In the genomic region with DNA sequence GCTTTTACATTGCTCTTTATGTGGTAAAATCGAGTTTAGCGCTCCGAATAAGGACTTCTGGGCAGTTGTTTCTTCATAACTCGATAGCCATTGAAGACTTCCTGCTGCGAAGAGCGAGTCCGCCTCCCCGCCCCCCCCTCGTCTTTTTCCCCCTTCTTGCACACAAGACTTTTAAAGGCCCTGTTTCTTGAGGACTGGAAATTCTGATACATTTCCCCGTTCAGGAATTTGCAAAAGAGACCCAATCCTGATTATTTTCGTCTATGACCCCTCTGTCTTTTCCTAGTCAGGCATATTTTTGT, we compare ENCODE assay signal across 8 cellular contexts. TPM values are rescaled to one million over a fixed set of nuclear protein-coding genes. Genes with fewer than 3 reads are reported as not detected.
DNase-seq lines count a peak whose midpoint lies in the region; ATAC-seq, FAIRE-seq and TF ChIP-seq lines count a peak whose summit lies in the region.

No MANE protein-coding gene starts in this region.

- CTCF ChIA-PET in K562 (lab: Yijun Ruan, JAX; ENCODE audit: low intra/inter-chr PET ratio), result no interaction called here
- CTCF ChIA-PET in HepG2 (lab: Yijun Ruan, JAX; ENCODE audit: low intra/inter-chr PET ratio, low total read pairs), result no interaction called here

- WGBS in K562 (ENCODE audit: insufficient coverage, low coverage, missing lambda C conversion rate), result under 1% methylated on average over 10 of the region's 11 CpGs
- 1% methylated on average over 11 of the region's 11 CpGs for WGBS in HepG2 (ENCODE audit: low lambda C conversion rate)

- intact Hi-C loops in K562 (cut with micrococcal nuclease) (loop anchor here (10.0 kb wide), 1 partner anchor 239 kb away; no protein-coding TSS in a partner anchor), HepG2 (cut with micrococcal nuclease; ENCODE audit: unreplicated experiment) (loop anchor here (10.0 kb wide), 2 partner anchors 909 to 1519 kb away; no protein-coding TSS in a partner anchor)

- TF ChIP-seq POLR2A in K562 (conservative IDR thresholded peaks at IDR 0.05) (no peak), HepG2 (IDR thresholded peaks at IDR 0.05; ENCODE audit: insufficient read depth in 1 of 2, low read depth in 2 of 2, low read length in 2 of 2) (no peak)

- H3K4me1 ChIP-seq in BLaER1 (peaks cover 26% of the 10 kb centered on the region), K562 (replicated peaks in 1 of 2; ENCODE audit: control insufficient read depth in 2 of 2, insufficient read depth in 2 of 2, low read length in 2 of 2) (peaks cover 46 to 47% of the 10 kb centered on the region in 2 experiments), HepG2 (ENCODE audit: insufficient read depth, low read length) (peaks cover 59% of the 10 kb centered on the region), thoracic aorta (ENCODE audit: control insufficient read depth in 1 of 2, low read depth in 2 of 2) (peaks cover 9 to 20% of the 10 kb centered on the region in 2 donors)

- H3K4me2 ChIP-seq in BLaER1, result peak overlapping the region; percentile 88
- H3K4me2 ChIP-seq in K562 (ENCODE audit: insufficient read depth, low read length), result peak overlapping the region; percentile 98
- H3K4me2 ChIP-seq in HepG2 (ENCODE audit: low read depth, low read length), result peak overlapping the region; percentile 97

- no TSS peak for BruUV-seq in K562 (replicated peaks; lab: Mats Ljungman, UMichigan)
- BruUV-seq in HepG2 (replicated peaks; lab: Mats Ljungman, UMichigan), result no TSS peak

- H3K9me3 ChIP-seq in BLaER1 (no peaks in the 10 kb centered on the region), KOPT-K1 (ENCODE audit: insufficient read depth, low read length, poor library complexity, severe bottlenecking) (no peaks in the 10 kb centered on the region), K562 (replicated peaks; ENCODE audit: control insufficient read depth, insufficient read depth, low read depth, low read length) (no peaks in the 10 kb centered on the region), HepG2 (ENCODE audit: low read length) (no peaks in the 10 kb centered on the region), thoracic aorta (no peaks in the 10 kb centered on the region)

- POLR2A ChIA-PET in K562 (lab: Yijun Ruan, JAX) (interaction anchor here (1.0 to 4.3 kb wide), 10 partner anchors 11 to 543 kb away, joined by 4 to 41 read pairs (median 7); no protein-coding TSS in a partner anchor), HepG2 (lab: Yijun Ruan, JAX) (interaction anchor here (0.8 to 4.3 kb wide), 12 partner anchors 8 to 1004 kb away, joined by 3 to 34 read pairs (median 11); a partner anchor contains a TSS)

- no peaks in the 10 kb centered on the region for H3K9me1 ChIP-seq in K562 (ENCODE audit: control insufficient read depth, insufficient read depth, low read length)

- TF ChIP-seq CTCF in K562 (IDR thresholded peaks at IDR 0.05 in 2 of 3, conservative IDR thresholded peaks at IDR 0.05 in 1 of 3; ENCODE audit: insufficient read depth in 2 of 3, low read depth in 1 of 3, low read length in 3 of 3), result no peak
- no peak for TF ChIP-seq CTCF in HepG2 (CRISPR knock-in tag; IDR thresholded peaks at IDR 0.05)
- no peak for TF ChIP-seq CTCF in thoracic aorta (IDR thresholded peaks at IDR 0.05)

- FAIRE-seq in K562 (lab: Jason Lieb, UNC) (no peak), HepG2 (lab: Jason Lieb, UNC) (no peak)

- peak overlapping the region; percentile 98 for H3K27ac ChIP-seq in BLaER1
- H3K27ac ChIP-seq in KOPT-K1 (ENCODE audit: low read depth, low read length, poor library complexity, severe bottlenecking), result peak overlapping the region; percentile 72
- H3K27ac ChIP-seq in K562 (ENCODE audit: extremely low read depth, low read depth, low read length), result peak overlapping the region; percentile 97
- H3K27ac ChIP-seq in HepG2 (ENCODE audit: extremely low read length, insufficient read depth, low read length), result peak overlapping the region; percentile 93
- H3K27ac ChIP-seq in thoracic aorta, result peak overlapping the region; percentile 89

- H2AFZ ChIP-seq in K562 (ENCODE audit: low read depth, low read length) (peak overlapping the region; percentile 96), HepG2 (ENCODE audit: low read length) (peak overlapping the region; percentile 82)

- H4K20me1 ChIP-seq in BLaER1 (peaks cover 31% of the 10 kb centered on the region), K562 (replicated peaks; ENCODE audit: control insufficient read depth, insufficient read depth, low read length) (peaks cover 21% of the 10 kb centered on the region), HepG2 (ENCODE audit: insufficient read depth, low read length) (peaks cover 18% of the 10 kb centered on the region)

- H3K79me2 ChIP-seq in K562 (ENCODE audit: control insufficient read depth, insufficient read depth, low read length) (peaks cover 38% of the 10 kb centered on the region), HepG2 (ENCODE audit: insufficient read depth, low read length) (peaks cover 28% of the 10 kb centered on the region)

- H3K4me3 ChIP-seq in BLaER1, result peak overlapping the region; percentile 82
- peak overlapping the region; percentile 83 for H3K4me3 ChIP-seq in K562
- peak overlapping the region; percentile 65 to 99 (median 83) for H3K4me3 ChIP-seq in HepG2 (replicated peaks in 1 of 3; ENCODE audit: insufficient read depth in 1 of 3, low read depth in 2 of 3, low read length in 3 of 3)
- H3K4me3 ChIP-seq in thoracic aorta, result peak overlapping the region; percentile 96

- peaks cover 7% of the 10 kb centered on the region; the same call in 1 of the 2 replicates for H3K36me3 ChIP-seq in BLaER1
- H3K36me3 ChIP-seq in KOPT-K1 (ENCODE audit: insufficient read depth, low read length), result no peaks in the 10 kb centered on the region
- peaks cover 24% of the 10 kb centered on the region for H3K36me3 ChIP-seq in K562 (ENCODE audit: control insufficient read depth, insufficient read depth, low read length)
- no peaks in the 10 kb centered on the region for H3K36me3 ChIP-seq in HepG2 (replicated peaks in 1 of 2; ENCODE audit: control insufficient read depth in 1 of 2, insufficient read depth in 2 of 2, low read length in 2 of 2)
- H3K36me3 ChIP-seq in thoracic aorta, result no peaks in the 10 kb centered on the region

- H3K9ac ChIP-seq in BLaER1 (peak overlapping the region; percentile 92), K562 (ENCODE audit: insufficient read depth in 1 of 2, low read depth in 2 of 2, low read length in 2 of 2) (peak overlapping the region; percentile 94), HepG2 (ENCODE audit: insufficient read depth, low read depth, low read length) (peak overlapping the region; percentile 78)

- ATAC-seq in K562 (no peak), HepG2 (no peak), thoracic aorta (ENCODE audit: insufficient number of reproducible peaks, low FRiP score, low read depth) (no peak), HG02763 (IDR thresholded peaks at IDR 0.05; ENCODE audit: unreplicated experiment) (no peak)

- in situ Hi-C loops in K562 (cut with MboI), result loop anchor here (10.0 kb wide), 1 partner anchor 139 kb away; no protein-coding TSS in a partner anchor
- in situ Hi-C loops in HepG2 (cut with HindIII; ENCODE audit: extremely low pct_ligation_motif_present, low pct_unique_long_range_greater_than_20kb), result loop anchor here (10.0 kb wide), 1 partner anchor 389 kb away; no protein-coding TSS in a partner anchor

- DNase-seq in K562 (ENCODE audit: extremely low read depth in 1 of 4, low spot score in 3 of 4) (peak; percentile 39 to 73 (median 56)), HepG2 (ENCODE audit: low spot score) (no peak), thoracic aorta (ENCODE audit: low spot score) (no peak), NCI-H1092 treated with DMSO at 0.1 percent for 48 hours (lab: John Stamatoyannopoulos, UW) (no peak)
- no peak for DNase-seq in activated effector memory CD4-positive, alpha-beta T cell treated with Interleukin-2 at 50 U/mL for 16 hours

- TF ChIP-seq RAD21 in K562 (CRISPR knock-in tag; conservative IDR thresholded peaks at IDR 0.05 in 1 of 2, IDR thresholded peaks at IDR 0.05 in 1 of 2) (no peak), HepG2 (CRISPR knock-in tag; IDR thresholded peaks at IDR 0.05) (no peak)

- TF ChIP-seq EP300 in K562 (IDR thresholded peaks at IDR 0.05; ENCODE audit: low read length) (no peak), HepG2 (IDR thresholded peaks at IDR 0.05; ENCODE audit: low read depth in 2 of 2, low read length in 2 of 2) (no peak), HepG2 (CRISPR knock-in tag; IDR thresholded peaks at IDR 0.05; ENCODE audit: borderline replicate concordance) (no peak)

- H3K27me3 ChIP-seq in BLaER1, result no peaks in the 10 kb centered on the region
- no peaks in the 10 kb centered on the region for H3K27me3 ChIP-seq in K562 (ENCODE audit: control insufficient read depth in 2 of 2, insufficient read depth in 2 of 2, low read length in 2 of 2)
- H3K27me3 ChIP-seq in HepG2 (ENCODE audit: control insufficient read depth in 1 of 2, insufficient read depth in 2 of 2, low read length in 2 of 2), result peaks cover 0 to 3% of the 10 kb centered on the region in 2 experiments; a peak in 1 of 5 replicates
- no peaks in the 10 kb centered on the region for H3K27me3 ChIP-seq in thoracic aorta (replicated peaks; ENCODE audit: insufficient read depth)

RNA-seq across cellular contexts. Expression of a gene that starts 1.6 kb away (rescaled TPM):
- 15.3 and 17.8 TPM in 2 replicates for total RNA-seq in K562 (2011; cell fraction: chromatin; rRNA removed; ENCODE audit: low replicate concordance)
- total RNA-seq in K562 (2011; cell fraction: nucleolus; rRNA removed), result 22.8 and 25.8 TPM in 2 replicates
- total RNA-seq in K562 (2011; cell fraction: nucleoplasm; rRNA removed), result 18.8 and 19.2 TPM in 2 replicates
- total RNA-seq in K562 (2014; rRNA removed) (56.6 and 80.0 TPM in 2 replicates), K562 (2014; rRNA removed; fragmentation: Illumina TruSeq; extraction: Trizol) (15.3 and 18.2 TPM in 2 replicates), K562 (2015; rRNA removed; fragmentation: Illumina TruSeq; extraction: Trizol) (12.0 and 13.5 TPM in 2 replicates), K562 (2021) (80.9 and 86.1 TPM in 2 replicates), HepG2 (2016; rRNA removed; fragmentation: Illumina TruSeq; extraction: Trizol) (16.8 and 17.6 TPM in 2 replicates), thoracic aorta (10 to 100 TPM; 43.5 to 62.7 TPM)
- polyA plus RNA-seq in K562 (2011; rRNA removed) (17.5 and 44.7 TPM in 2 replicates), K562 (2014; fragmentation: Illumina TruSeq; extraction: Trizol) (43.4 and 44.8 TPM in 2 replicates), K562 (2014; fragmentation: Nextera tagmentation; extraction: Ambion mirVana) (under 1 TPM; 0.21 to 0.43 TPM), K562 (2014; rRNA removed) (34.2 and 34.8 TPM in 2 replicates), HepG2 (2011; rRNA removed) (57.2 and 66.8 TPM in 2 replicates)
- 24.9 and 64.7 TPM in 2 replicates for polyA plus RNA-seq in K562 (2011; cell fraction: cytosol; rRNA removed)
- polyA plus RNA-seq in K562 (2011; cell fraction: nucleus; rRNA removed), result 35.6 and 45.1 TPM in 2 replicates
- 30.8 and 32.8 TPM in 2 replicates for polyA plus RNA-seq in K562 (2012)
- polyA minus RNA-seq in K562 (2011; rRNA and poly(A)+ RNA removed), result 8.4 and 17.5 TPM in 2 replicates
- polyA minus RNA-seq in K562 (2011; cell fraction: cytosol; rRNA and poly(A)+ RNA removed), result 22.9 and 45.5 TPM in 2 replicates
- polyA minus RNA-seq in K562 (2011; cell fraction: nucleus; rRNA and poly(A)+ RNA removed), result 19.1 and 55.8 TPM in 2 replicates
- 3.3 and 5.6 TPM in 2 replicates for total RNA-seq in HepG2 (2016; cell fraction: cytosol; rRNA removed; fragmentation: Illumina TruSeq; extraction: Trizol; ENCODE audit: low read depth)
- 12.5 and 18.6 TPM in 2 replicates for total RNA-seq in HepG2 (2016; cell fraction: insoluble cytoplasmic fraction; rRNA removed; fragmentation: Illumina TruSeq; extraction: Trizol)
- total RNA-seq in HepG2 (2016; cell fraction: membrane; rRNA removed; fragmentation: Illumina TruSeq; extraction: Trizol), result 8.2 and 9.8 TPM in 2 replicates
- total RNA-seq in HepG2 (2016; cell fraction: nucleus; rRNA removed; fragmentation: Illumina TruSeq; extraction: Trizol), result 10.2 and 12.3 TPM in 2 replicates
- 22.6 and 34.2 TPM in 2 replicates for polyA plus RNA-seq in HepG2 (2011; cell fraction: cytosol; rRNA removed)
- polyA plus RNA-seq in HepG2 (2011; cell fraction: nucleus; rRNA removed), result 38.3 and 44.4 TPM in 2 replicates
- polyA plus RNA-seq in HepG2 (2012), result 27.9 and 37.4 TPM in 2 replicates
- polyA plus RNA-seq in HepG2 (2016; cell fraction: cytosol; fragmentation: Illumina TruSeq; extraction: Trizol; ENCODE audit: low read depth), result 4.1 and 4.2 TPM in 2 replicates
- polyA plus RNA-seq in HepG2 (2016; cell fraction: insoluble cytoplasmic fraction; fragmentation: Illumina TruSeq; extraction: Trizol; ENCODE audit: low read depth), result 26.3 and 33.5 TPM in 2 replicates
- 7.9 and 8.1 TPM in 2 replicates for polyA plus RNA-seq in HepG2 (2016; cell fraction: membrane; fragmentation: Illumina TruSeq; extraction: Trizol; ENCODE audit: low read depth)
- 29.6 and 30.7 TPM in 2 replicates for polyA plus RNA-seq in HepG2 (2016; cell fraction: nucleus; fragmentation: Illumina TruSeq; extraction: Trizol; ENCODE audit: insufficient read depth, low read depth)
- polyA minus RNA-seq in HepG2 (2011; rRNA and poly(A)+ RNA removed; ENCODE audit: low replicate concordance), result 17.4 and 116 TPM in 2 replicates
- polyA minus RNA-seq in HepG2 (2011; cell fraction: cytosol; rRNA and poly(A)+ RNA removed), result 48.9 and 60.6 TPM in 2 replicates
- 23.0 and 29.2 TPM in 2 replicates for polyA minus RNA-seq in HepG2 (2011; cell fraction: nucleus; rRNA and poly(A)+ RNA removed)

Comparison
In these comparisons a context has a peak if more than half of its experiments do, and no peak if none do; other contexts are left out.
1. DNase-seq: peak in K562 (4 of 4); none in HepG2 (single experiment), thoracic aorta (single experiment), activated effector memory CD4-positive, alpha-beta T cell treated with Interleukin-2 at 50 U/mL for 16 hours (single experiment) and NCI-H1092 treated with DMSO at 0.1 percent for 48 hours (single experiment).
2. Peak in every context shown above with its lines, with median percentiles within 50 percentile points of each other: H3K27ac ChIP-seq, H3K4me2 ChIP-seq, H3K4me3 ChIP-seq and H3K9ac ChIP-seq.